ENCODE assay signal across 8 cellular contexts in genomic region chr1:112674440-112674985, GRCh38. TPM values are rescaled to one million over a fixed set of nuclear protein-coding genes. Genes with fewer than 3 reads are reported as not detected.
DNase-seq lines count a peak whose midpoint lies in the region; ATAC-seq, FAIRE-seq and TF ChIP-seq lines count a peak whose summit lies in the region.

MOV10 (plus strand) TSS chr1:112674659; CDS start chr1:112674913, 254 bp downstream.

- no peak for TF ChIP-seq CTCF in 22Rv1 (IDR thresholded peaks at IDR 0.05)
- TF ChIP-seq CTCF in HepG2 (CRISPR knock-in tag; IDR thresholded peaks at IDR 0.05), result peak; percentile 35

- WGBS in HepG2 (ENCODE audit: low lambda C conversion rate), result 1% methylated on average over 16 of the region's 30 CpGs

- peak within 1 kb of the TSS; percentile 82 to 91 (median 83) for H3K4me3 ChIP-seq in HepG2 (replicated peaks in 1 of 3; ENCODE audit: insufficient read depth in 1 of 3, low read depth in 2 of 3, low read length in 3 of 3)

- no peak within 1 kb of the TSS for H2AFZ ChIP-seq in HepG2 (ENCODE audit: low read length)

- CTCF ChIA-PET in HepG2 (lab: Yijun Ruan, JAX; ENCODE audit: low intra/inter-chr PET ratio, low total read pairs), result interaction anchor here (3.7 kb wide), 1 partner anchor 33 kb away, joined by 17 read pairs; the partner anchor contains the start of gene RHOC

- DNase-seq in NCI-H345 treated with DMSO at 0.1 percent for 48 hours (lab: John Stamatoyannopoulos, UW; ENCODE audit: unreplicated experiment) (peak; percentile 38), HepG2 (ENCODE audit: low spot score) (peak; percentile 67)
- DNase-seq in activated CD4-positive, alpha-beta T cell treated with anti-CD3 and anti-CD28 coated beads, Interleukin-2, amount 10 ng/mL, durations not matched to agents 24 days and 14 days, result peak; percentile 91
- peak; percentile 54 for DNase-seq in stimulated activated CD4-positive, alpha-beta T cell treated with anti-CD3 and anti-CD28 coated beads, Interleukin-4, amount 100 ng/mL, for 24 hours

- H4K20me1 ChIP-seq in HepG2 (ENCODE audit: insufficient read depth, low read length), result no peaks in the 10 kb centered on the region

- H3K27ac ChIP-seq in 22Rv1, result peak within 1 kb of the TSS; percentile 68
- peak within 1 kb of the TSS; percentile 90 for H3K27ac ChIP-seq in HepG2 (ENCODE audit: extremely low read length, insufficient read depth, low read length)

- peak within 1 kb of the TSS; percentile 98 for H3K27ac Mint-ChIP-seq in activated CD4-positive, alpha-beta T cell treated with anti-CD3 and anti-CD28 coated beads, Interleukin-2, amount 10 ng/mL, durations not matched to agents 24 days and 14 days
- H3K27ac Mint-ChIP-seq in dendritic cell treated with granulocyte-macrophage colony-stimulating factor and Interleukin-4, amounts not matched to agents 40 ng/mL and 50 ng/mL, for 4 days, result peak within 1 kb of the TSS; percentile 100

- TF ChIP-seq RAD21 in HepG2 (CRISPR knock-in tag; IDR thresholded peaks at IDR 0.05), result no peak

- H3K36me3 Mint-ChIP-seq in activated CD4-positive, alpha-beta T cell treated with anti-CD3 and anti-CD28 coated beads, Interleukin-2, amount 10 ng/mL, durations not matched to agents 24 days and 14 days (ENCODE audit: low read depth), result peaks cover 43% of the 10 kb centered on the region
- H3K36me3 Mint-ChIP-seq in dendritic cell treated with granulocyte-macrophage colony-stimulating factor and Interleukin-4, amounts not matched to agents 40 ng/mL and 50 ng/mL, for 4 days (ENCODE audit: low read depth), result peaks cover 46% of the 10 kb centered on the region

- intact Hi-C loops in activated CD4-positive, alpha-beta T cell treated with anti-CD3 and anti-CD28 coated beads, Interleukin-2, amount 10 ng/mL, durations not matched to agents 24 days and 14 days (cut with micrococcal nuclease), result loop anchor here (1.0 to 5.0 kb wide), 4 partner anchors 31 to 55 kb away; partner anchors contain the start of genes CAPZA1, PPM1J and ST7L
- intact Hi-C loops in dendritic cell treated with granulocyte-macrophage colony-stimulating factor and Interleukin-4, amounts not matched to agents 40 ng/mL and 50 ng/mL, for 4 days (cut with micrococcal nuclease), result loop anchor here (2.0 to 5.0 kb wide), 2 partner anchors 30 to 47 kb away; no protein-coding TSS in a partner anchor
- intact Hi-C loops in HepG2 (cut with micrococcal nuclease; ENCODE audit: unreplicated experiment), result loop anchor here (2.0 kb wide), 2 partner anchors 24 to 56 kb away; partner anchors contain the start of genes CAPZA1 and ST7L

- H3K9ac ChIP-seq in HepG2 (ENCODE audit: insufficient read depth, low read depth, low read length), result peak within 1 kb of the TSS; percentile 92

- no peaks in the 10 kb centered on the region for H3K27me3 Mint-ChIP-seq in activated CD4-positive, alpha-beta T cell treated with anti-CD3 and anti-CD28 coated beads, Interleukin-2, amount 10 ng/mL, durations not matched to agents 24 days and 14 days
- H3K27me3 Mint-ChIP-seq in dendritic cell treated with granulocyte-macrophage colony-stimulating factor and Interleukin-4, amounts not matched to agents 40 ng/mL and 50 ng/mL, for 4 days, result peaks cover 9% of the 10 kb centered on the region

- H3K4me1 Mint-ChIP-seq in activated CD4-positive, alpha-beta T cell treated with anti-CD3 and anti-CD28 coated beads, Interleukin-2, amount 10 ng/mL, durations not matched to agents 24 days and 14 days, result peaks cover 38% of the 10 kb centered on the region
- peaks cover 34% of the 10 kb centered on the region for H3K4me1 Mint-ChIP-seq in dendritic cell treated with granulocyte-macrophage colony-stimulating factor and Interleukin-4, amounts not matched to agents 40 ng/mL and 50 ng/mL, for 4 days (ENCODE audit: low read depth)

- in situ Hi-C loops in HepG2 (cut with HindIII; ENCODE audit: extremely low pct_ligation_motif_present, low pct_unique_long_range_greater_than_20kb), result loop anchor here (5.0 kb wide), 1 partner anchor 33 kb away; the partner anchor contains the start of gene RHOC

- H3K9me3 Mint-ChIP-seq in activated CD4-positive, alpha-beta T cell treated with anti-CD3 and anti-CD28 coated beads, Interleukin-2, amount 10 ng/mL, durations not matched to agents 24 days and 14 days, result no peaks in the 10 kb centered on the region
- no peaks in the 10 kb centered on the region for H3K9me3 Mint-ChIP-seq in dendritic cell treated with granulocyte-macrophage colony-stimulating factor and Interleukin-4, amounts not matched to agents 40 ng/mL and 50 ng/mL, for 4 days

- H3K4me1 ChIP-seq in HepG2 (ENCODE audit: insufficient read depth, low read length), result peaks cover 49% of the 10 kb centered on the region

- H3K4me2 ChIP-seq in HepG2 (ENCODE audit: low read depth, low read length), result peak within 1 kb of the TSS; percentile 91

- POLR2A ChIA-PET in HepG2 (lab: Yijun Ruan, JAX), result interaction anchor here (0.8 to 5.5 kb wide), 16 partner anchors 10 to 280 kb away, joined by 3 to 251 read pairs (median 7); partner anchors contain the start of genes PPM1J, RHOC and ST7L

- no peaks in the 10 kb centered on the region; a peak in 1 of 5 replicates for H3K27me3 ChIP-seq in HepG2 (ENCODE audit: control insufficient read depth in 1 of 2, insufficient read depth in 2 of 2, low read length in 2 of 2)

- 0 out of 4 replicates have a peak, but pooled peaks of 1 of the 2 experiments have one; percentile 16 for TF ChIP-seq EP300 in HepG2 (IDR thresholded peaks at IDR 0.05; ENCODE audit: low read depth in 2 of 2, low read length in 2 of 2)
- TF ChIP-seq EP300 in HepG2 (CRISPR knock-in tag; IDR thresholded peaks at IDR 0.05; ENCODE audit: borderline replicate concordance), result no peak

- peak in 1 of 2 experiments; percentile 75; a peak in 3 of 4 replicates for TF ChIP-seq POLR2A in HepG2 (IDR thresholded peaks at IDR 0.05; ENCODE audit: insufficient read depth in 1 of 2, low read depth in 2 of 2, low read length in 2 of 2)

- ATAC-seq in GM18867 (IDR thresholded peaks at IDR 0.05; ENCODE audit: unreplicated experiment) (peak; percentile 60), HG03108 (IDR thresholded peaks at IDR 0.05; ENCODE audit: unreplicated experiment) (peak; percentile 39), HepG2 (peak; percentile 87)

- no peaks in the 10 kb centered on the region for H3K9me3 ChIP-seq in HepG2 (ENCODE audit: low read length)

- peak within 1 kb of the TSS; percentile 97 for H3K4me3 Mint-ChIP-seq in activated CD4-positive, alpha-beta T cell treated with anti-CD3 and anti-CD28 coated beads, Interleukin-2, amount 10 ng/mL, durations not matched to agents 24 days and 14 days
- peak within 1 kb of the TSS; percentile 100 for H3K4me3 Mint-ChIP-seq in dendritic cell treated with granulocyte-macrophage colony-stimulating factor and Interleukin-4, amounts not matched to agents 40 ng/mL and 50 ng/mL, for 4 days

- H3K79me2 ChIP-seq in HepG2 (ENCODE audit: insufficient read depth, low read length), result peaks cover 43% of the 10 kb centered on the region

- no peak for FAIRE-seq in HepG2 (lab: Jason Lieb, UNC)

- peaks cover 5 to 10% of the 10 kb centered on the region in 2 experiments; a peak in 3 of 5 replicates for H3K36me3 ChIP-seq in HepG2 (replicated peaks in 1 of 2; ENCODE audit: control insufficient read depth in 1 of 2, insufficient read depth in 2 of 2, low read length in 2 of 2)

- BruUV-seq in HepG2 (replicated peaks; lab: Mats Ljungman, UMichigan), result no TSS peak

TF ChIP-seq in HepG2, 621 proteins besides CTCF, POLR2A, EP300 and RAD21 (continues in another document):
- TF ChIP-seq HNF1B (CRISPR knock-in tag; IDR thresholded peaks at IDR 0.05) (no peak), GABPA (IDR thresholded peaks at IDR 0.05; ENCODE audit: low read depth, low read length) (no peak), GABPA (CRISPR knock-in tag; IDR thresholded peaks at IDR 0.05; ENCODE audit: low read depth) (no peak), PITX1 (CRISPR knock-in tag; IDR thresholded peaks at IDR 0.05) (peak; percentile 49)

RNA-seq across cellular contexts. Expression of gene MOV10, which starts in this region (rescaled TPM):
- 70.7 and 76.7 TPM in 2 replicates for total RNA-seq in activated CD4-positive, alpha-beta T cell treated with anti-CD3 and anti-CD28 coated beads, Interleukin-2, amount 10 ng/mL, durations not matched to agents 24 days and 14 days
- 38.0 and 56.4 TPM in 2 replicates for total RNA-seq in HepG2 (2016; rRNA removed; fragmentation: Illumina TruSeq; extraction: Trizol)
- 8.9 and 12.9 TPM in 2 replicates for total RNA-seq in HepG2 (2016; cell fraction: cytosol; rRNA removed; fragmentation: Illumina TruSeq; extraction: Trizol; ENCODE audit: low read depth)
- total RNA-seq in HepG2 (2016; cell fraction: insoluble cytoplasmic fraction; rRNA removed; fragmentation: Illumina TruSeq; extraction: Trizol), result 38.3 and 56.0 TPM in 2 replicates
- total RNA-seq in HepG2 (2016; cell fraction: membrane; rRNA removed; fragmentation: Illumina TruSeq; extraction: Trizol), result 16.5 and 18.1 TPM in 2 replicates
- total RNA-seq in HepG2 (2016; cell fraction: nucleus; rRNA removed; fragmentation: Illumina TruSeq; extraction: Trizol), result 73.8 and 86.8 TPM in 2 replicates
- polyA plus RNA-seq in HepG2 (2011; rRNA removed), result 58.2 and 70.6 TPM in 2 replicates
- polyA plus RNA-seq in HepG2 (2011; cell fraction: cytosol; rRNA removed), result 29.1 and 29.4 TPM in 2 replicates
- polyA plus RNA-seq in HepG2 (2011; cell fraction: nucleus; rRNA removed), result 312 and 401 TPM in 2 replicates
- polyA plus RNA-seq in HepG2 (2012), result 49.6 and 55.9 TPM in 2 replicates
- 11.5 and 13.4 TPM in 2 replicates for polyA plus RNA-seq in HepG2 (2016; cell fraction: cytosol; fragmentation: Illumina TruSeq; extraction: Trizol; ENCODE audit: low read depth)
- 53.0 and 64.1 TPM in 2 replicates for polyA plus RNA-seq in HepG2 (2016; cell fraction: insoluble cytoplasmic fraction; fragmentation: Illumina TruSeq; extraction: Trizol; ENCODE audit: low read depth)
- polyA plus RNA-seq in HepG2 (2016; cell fraction: membrane; fragmentation: Illumina TruSeq; extraction: Trizol; ENCODE audit: low read depth), result 20.2 and 20.9 TPM in 2 replicates
- polyA plus RNA-seq in HepG2 (2016; cell fraction: nucleus; fragmentation: Illumina TruSeq; extraction: Trizol; ENCODE audit: insufficient read depth, low read depth), result 253 and 261 TPM in 2 replicates
- polyA minus RNA-seq in HepG2 (2011; rRNA and poly(A)+ RNA removed; ENCODE audit: low replicate concordance), result 73.5 and 79.2 TPM in 2 replicates
- 22.2 and 39.1 TPM in 2 replicates for polyA minus RNA-seq in HepG2 (2011; cell fraction: cytosol; rRNA and poly(A)+ RNA removed)
- polyA minus RNA-seq in HepG2 (2011; cell fraction: nucleus; rRNA and poly(A)+ RNA removed), result 92.0 and 96.2 TPM in 2 replicates

Comparison
In these comparisons a context has a peak if more than half of its experiments do, and no peak if none do; other contexts are left out.
1. Peak in every context shown above with its lines: DNase-seq, ATAC-seq, H3K4me3 ChIP-seq and H3K27ac ChIP-seq.
2. DNase-seq: peak in every context shown above with its lines; median percentile 91 in activated CD4-positive, alpha-beta T cell treated with anti-CD3 and anti-CD28 coated beads, Interleukin-2, amount 10 ng/mL, durations not matched to agents 24 days and 14 days; 67 in HepG2; 54 in stimulated activated CD4-positive, alpha-beta T cell treated with anti-CD3 and anti-CD28 coated beads, Interleukin-4, amount 100 ng/mL, for 24 hours; 38 in NCI-H345 treated with DMSO at 0.1 percent for 48 hours.